15 cellular contexts compared by ENCODE assay signal in the genomic region with DNA sequence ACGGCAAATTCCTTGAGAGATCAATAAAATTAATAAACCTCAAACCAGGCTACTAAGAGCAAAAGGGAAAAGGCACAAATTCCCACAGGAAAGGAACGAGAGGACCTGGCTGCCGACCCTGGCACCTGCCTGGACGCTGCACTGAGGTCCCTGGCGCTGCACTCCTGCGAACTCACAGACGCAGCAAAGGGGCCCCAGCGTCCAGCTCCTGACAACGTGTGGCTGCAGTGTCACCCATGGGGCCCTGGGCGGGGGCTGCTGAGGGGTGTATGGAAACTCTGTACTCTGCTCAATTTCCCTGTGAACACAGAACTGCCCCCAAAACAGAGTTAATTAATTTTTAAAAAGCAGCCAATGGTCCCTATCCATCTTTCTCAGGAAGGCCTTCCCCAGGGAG.
DNase-seq lines count a peak whose midpoint lies in the region; ATAC-seq and TF ChIP-seq lines count a peak whose summit lies in the region.
"Had no signal": no experiment of that assay in that cellular context is flagged by ENCODE, and none has a peak within 500 bp of the region (broad histone marks: within the 10 kb centered on the region; RNA-seq: fewer than 3 reads in every experiment).

No MANE protein-coding gene starts in this region.

- DNase-seq in activated naive CD8-positive, alpha-beta T cell treated with anti-CD3 and anti-CD28 coated beads for 36 hours = no peak
- DNase-seq in osteocyte (ENCODE audit: extremely low spot score, unreplicated experiment) = no peak
- no peak for DNase-seq in transverse colon
- no peak for DNase-seq in RKO (ENCODE audit: low spot score)
- DNase-seq: activated CD8-positive, alpha-beta T cell treated with anti-CD3 and anti-CD28 coated beads, Interleukin-2, amount 10 ng/mL, durations not matched to agents 7 days and 5 days; effector memory CD4-positive, alpha-beta T cell; HCEC 1CT; NCI-H345 had no signal

- no peaks in the 10 kb centered on the region for H3K27me3 ChIP-seq in transverse colon
- H3K27me3 ChIP-seq: SJSA1 had no signal

- TF ChIP-seq CTCF in osteocyte (IDR thresholded peaks at IDR 0.05) (no peak), transverse colon (IDR thresholded peaks at IDR 0.05) (no peak)

- TF ChIP-seq EP300 in transverse colon (IDR thresholded peaks at IDR 0.05; ENCODE audit: low read depth) = no peak

- H3K4me1 ChIP-seq in transverse colon = peaks cover 0 to 25% (median 6%) of the 10 kb centered on the region in 4 donors

- no peak for TF ChIP-seq POLR2A in transverse colon (IDR thresholded peaks at IDR 0.05)

- H3K4me1 Mint-ChIP-seq in activated naive CD8-positive, alpha-beta T cell (ENCODE audit: low read depth) = peaks cover 28% of the 10 kb centered on the region
- H3K4me1 Mint-ChIP-seq in activated naive CD8-positive, alpha-beta T cell treated with anti-CD3 and anti-CD28 coated beads for 36 hours = peaks cover 6% of the 10 kb centered on the region
- H3K4me1 Mint-ChIP-seq in osteocyte (ENCODE audit: unreplicated experiment) = peaks cover 61% of the 10 kb centered on the region

- no peaks in the 10 kb centered on the region for H3K27me3 Mint-ChIP-seq in activated naive CD8-positive, alpha-beta T cell
- no peaks in the 10 kb centered on the region for H3K27me3 Mint-ChIP-seq in activated naive CD8-positive, alpha-beta T cell treated with anti-CD3 and anti-CD28 coated beads for 36 hours
- H3K27me3 Mint-ChIP-seq in osteocyte (ENCODE audit: unreplicated experiment) = no peaks in the 10 kb centered on the region

- no peaks in the 10 kb centered on the region for H3K36me3 ChIP-seq in transverse colon

- H3K27ac Mint-ChIP-seq in activated naive CD8-positive, alpha-beta T cell = peak overlapping the region; percentile 80
- H3K27ac Mint-ChIP-seq in activated naive CD8-positive, alpha-beta T cell treated with anti-CD3 and anti-CD28 coated beads for 36 hours = no peak overlapping the region
- peak overlapping the region; percentile 72 for H3K27ac Mint-ChIP-seq in osteocyte (ENCODE audit: unreplicated experiment)
- H3K27ac Mint-ChIP-seq: activated CD8-positive, alpha-beta T cell treated with anti-CD3 and anti-CD28 coated beads, Interleukin-2, amount 10 ng/mL, durations not matched to agents 7 days and 5 days had no signal

- ATAC-seq in GM18907 (IDR thresholded peaks at IDR 0.05; ENCODE audit: unreplicated experiment) (no peak), HG03108 (IDR thresholded peaks at IDR 0.05; ENCODE audit: unreplicated experiment) (no peak)
- ATAC-seq: activated CD8-positive, alpha-beta T cell treated with anti-CD3 and anti-CD28 coated beads, Interleukin-2, amount 10 ng/mL, durations not matched to agents 7 days and 5 days; K562 had no signal

- H3K4me3 ChIP-seq in transverse colon = no peak overlapping the region
- H3K4me3 ChIP-seq: K562, lung, SJSA1 had no signal

- H3K36me3 Mint-ChIP-seq in activated naive CD8-positive, alpha-beta T cell = no peaks in the 10 kb centered on the region
- peaks cover 19% of the 10 kb centered on the region for H3K36me3 Mint-ChIP-seq in activated naive CD8-positive, alpha-beta T cell treated with anti-CD3 and anti-CD28 coated beads for 36 hours
- no peaks in the 10 kb centered on the region for H3K36me3 Mint-ChIP-seq in osteocyte (ENCODE audit: unreplicated experiment)

- H3K27ac ChIP-seq in cingulate gyrus (ENCODE audit: low read depth, low read length) (peak overlapping the region; percentile 89), transverse colon (peak overlapping the region; percentile 25 to 41 (median 30))

- in situ Hi-C loops in transverse colon (cut with MboI; ENCODE audit: low pct_ligation_motif_present in 1 of 4, low pct_unique_long_range_greater_than_20kb in 1 of 4, low sequenced_read_pairs in 3 of 4) = no loop called here

- no peaks in the 10 kb centered on the region for H3K9me3 ChIP-seq in transverse colon
- H3K9me3 ChIP-seq: SJSA1 had no signal

- H3K4me3 Mint-ChIP-seq in activated naive CD8-positive, alpha-beta T cell = no peak overlapping the region
- H3K4me3 Mint-ChIP-seq in activated naive CD8-positive, alpha-beta T cell treated with anti-CD3 and anti-CD28 coated beads for 36 hours = no peak overlapping the region
- peak overlapping the region; percentile 42 for H3K4me3 Mint-ChIP-seq in osteocyte (ENCODE audit: unreplicated experiment)
- H3K4me3 Mint-ChIP-seq: activated CD8-positive, alpha-beta T cell treated with anti-CD3 and anti-CD28 coated beads, Interleukin-2, amount 10 ng/mL, durations not matched to agents 7 days and 5 days had no signal

- WGBS in transverse colon (ENCODE audit: low coverage in 1 of 2), 2 donors = 84 to 89% methylated on average over 3 to 10 of the region's 10 CpGs

- intact Hi-C loops in transverse colon (cut with DNase I; ENCODE audit: low total_unique reads) = no loop called here

- H3K9me3 Mint-ChIP-seq in activated naive CD8-positive, alpha-beta T cell (ENCODE audit: low read depth) = no peaks in the 10 kb centered on the region
- peaks cover 3% of the 10 kb centered on the region for H3K9me3 Mint-ChIP-seq in activated naive CD8-positive, alpha-beta T cell treated with anti-CD3 and anti-CD28 coated beads for 36 hours
- H3K9me3 Mint-ChIP-seq in osteocyte (ENCODE audit: unreplicated experiment) = no peaks in the 10 kb centered on the region
